ENCODE assay signal across 1 cellular context in genomic region chr5:140358738-140359310, GRCh38.
TF ChIP-seq lines count a peak whose summit lies in the region.

No MANE protein-coding gene starts in this region.

TF ChIP-seq in WTC11, 78 proteins besides CTCF, POLR2A, EP300 and RAD21 (continued from another document):
- TF ChIP-seq, protein P1, sequence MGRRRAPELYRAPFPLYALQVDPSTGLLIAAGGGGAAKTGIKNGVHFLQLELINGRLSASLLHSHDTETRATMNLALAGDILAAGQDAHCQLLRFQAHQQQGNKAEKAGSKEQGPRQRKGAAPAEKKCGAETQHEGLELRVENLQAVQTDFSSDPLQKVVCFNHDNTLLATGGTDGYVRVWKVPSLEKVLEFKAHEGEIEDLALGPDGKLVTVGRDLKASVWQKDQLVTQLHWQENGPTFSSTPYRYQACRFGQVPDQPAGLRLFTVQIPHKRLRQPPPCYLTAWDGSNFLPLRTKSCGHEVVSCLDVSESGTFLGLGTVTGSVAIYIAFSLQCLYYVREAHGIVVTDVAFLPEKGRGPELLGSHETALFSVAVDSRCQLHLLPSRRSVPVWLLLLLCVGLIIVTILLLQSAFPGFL (CRISPR knock-in tag; IDR thresholded peaks at IDR 0.05; ENCODE audit: borderline replicate concordance), result no peak
- TF ChIP-seq SP1 (CRISPR knock-in tag; conservative IDR thresholded peaks at IDR 0.05), result no peak
